ENCODE assay signal across 8 cellular contexts in the genomic region with DNA sequence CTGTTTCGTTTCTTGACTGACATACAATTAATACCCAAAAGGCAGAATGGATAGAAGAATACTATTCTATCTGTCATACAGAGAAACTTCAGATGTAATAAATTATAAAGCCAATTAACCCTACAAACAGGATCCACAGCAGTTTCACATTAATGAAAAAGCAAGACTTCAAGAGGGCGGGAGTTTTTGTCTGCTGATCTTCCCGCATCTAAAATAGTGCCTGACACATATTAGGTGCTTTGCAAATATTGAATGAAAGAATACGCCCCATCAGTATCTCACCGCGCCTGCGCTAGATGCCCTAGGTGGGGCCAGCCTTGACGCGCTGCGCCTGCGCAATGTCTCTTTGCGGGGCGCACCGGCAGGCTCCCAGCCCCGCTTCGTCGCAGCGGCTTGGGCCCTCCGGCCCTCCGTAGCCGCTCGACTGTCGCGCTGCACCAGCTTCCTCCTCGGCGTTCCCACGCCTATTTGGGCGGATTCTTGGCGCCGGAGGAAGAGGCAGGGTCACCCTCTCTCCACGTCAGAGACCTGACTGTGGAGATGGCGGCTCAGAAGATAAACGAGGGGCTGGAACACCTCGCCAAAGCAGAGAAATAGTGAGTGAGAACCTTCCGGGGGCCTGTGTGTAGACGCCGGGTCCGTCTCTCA. TPM values are rescaled to one million over a fixed set of nuclear protein-coding genes. Genes with fewer than 3 reads are reported as not detected.
DNase-seq lines count a peak whose midpoint lies in the region; ATAC-seq, FAIRE-seq and TF ChIP-seq lines count a peak whose summit lies in the region.

A gene (plus strand): TSS at position 465 of the 648 bp plus-strand sequence. CDS start 76 bp downstream, at position 541.

- H3K9me3 ChIP-seq in HepG2 (ENCODE audit: low read length), result no peaks in the 10 kb centered on the region

- peak; percentile 64 for ATAC-seq in GM19351 (IDR thresholded peaks at IDR 0.05; ENCODE audit: unreplicated experiment)
- ATAC-seq in HG03521 (IDR thresholded peaks at IDR 0.05; ENCODE audit: unreplicated experiment), result peak; percentile 83
- peak; percentile 85 for ATAC-seq in HepG2

- H4K20me1 ChIP-seq in HepG2 (ENCODE audit: insufficient read depth, low read length), result peaks cover 8% of the 10 kb centered on the region

- peaks cover 43% of the 10 kb centered on the region for H3K4me1 ChIP-seq in HepG2 (ENCODE audit: insufficient read depth, low read length)

- H3K9ac ChIP-seq in HepG2 (ENCODE audit: insufficient read depth, low read depth, low read length), result peak within 1 kb of the TSS; percentile 83

- peak; percentile 79 for FAIRE-seq in HepG2 (lab: Jason Lieb, UNC)

- H3K36me3 ChIP-seq in HepG2 (replicated peaks in 1 of 2; ENCODE audit: control insufficient read depth in 1 of 2, insufficient read depth in 2 of 2, low read length in 2 of 2), result no peaks in the 10 kb centered on the region

- peak within 1 kb of the TSS; percentile 93 to 97 (median 94) for H3K4me3 ChIP-seq in HepG2 (replicated peaks in 1 of 3; ENCODE audit: insufficient read depth in 1 of 3, low read depth in 2 of 3, low read length in 3 of 3)

- peak; percentile 33 to 94 (median 84) for DNase-seq in C1 segment of cervical spinal cord (lab: John Stamatoyannopoulos, UW)
- DNase-seq in NCI-H774 (lab: John Stamatoyannopoulos, UW), result peak; percentile 91
- DNase-seq in activated CD4-positive, alpha-beta T cell treated with anti-CD3 and anti-CD28 coated beads, Interleukin-2, amount 50 U/mL, for 4 hours, result peak; percentile 82 to 85
- DNase-seq in dermis microvascular lymphatic vessel endothelial cell (ENCODE audit: low read depth in 2 of 2), result peak; percentile 87 to 96
- peak; percentile 81 for DNase-seq in HepG2 (ENCODE audit: low spot score)
- peak; percentile 90 for DNase-seq in stimulated activated CD4-positive, alpha-beta T cell treated with anti-CD3 and anti-CD28 coated beads, Interleukin-4, amount 100 ng/mL, for 1 hour

- peaks cover 42% of the 10 kb centered on the region for H3K79me2 ChIP-seq in HepG2 (ENCODE audit: insufficient read depth, low read length)

- TSS peak; percentile 70 for BruUV-seq in HepG2 (replicated peaks; lab: Mats Ljungman, UMichigan)

- no peak for TF ChIP-seq EP300 in HepG2 (IDR thresholded peaks at IDR 0.05; ENCODE audit: low read depth in 2 of 2, low read length in 2 of 2)
- TF ChIP-seq EP300 in HepG2 (CRISPR knock-in tag; IDR thresholded peaks at IDR 0.05; ENCODE audit: borderline replicate concordance), result no peak

- TF ChIP-seq POLR2A in HepG2 (IDR thresholded peaks at IDR 0.05; ENCODE audit: insufficient read depth in 1 of 2, low read depth in 2 of 2, low read length in 2 of 2), result peak; percentile 63 to 77

- H3K4me2 ChIP-seq in HepG2 (ENCODE audit: low read depth, low read length), result peak within 1 kb of the TSS; percentile 73

- TF ChIP-seq RAD21 in HepG2 (CRISPR knock-in tag; IDR thresholded peaks at IDR 0.05), result 0 out of 2 replicates have a peak, but pooled peaks have one; percentile 10

- POLR2A ChIA-PET in HepG2 (lab: Yijun Ruan, JAX), result interaction anchor here (0.6 to 1.3 kb wide), 5 partner anchors 9 to 1819 kb away, joined by 3 to 6 read pairs (median 3); no protein-coding TSS in a partner anchor

- in situ Hi-C loops in HepG2 (cut with HindIII; ENCODE audit: extremely low pct_ligation_motif_present, low pct_unique_long_range_greater_than_20kb), result no loop called here

- H3K27ac ChIP-seq in HepG2 (ENCODE audit: extremely low read length, insufficient read depth, low read length), result peak within 1 kb of the TSS; percentile 81

- peak within 1 kb of the TSS; percentile 67 for H2AFZ ChIP-seq in HepG2 (ENCODE audit: low read length)

- WGBS in HepG2 (ENCODE audit: low lambda C conversion rate), result 3% methylated on average over 34 of the region's 38 CpGs

- TF ChIP-seq CTCF in HepG2 (CRISPR knock-in tag; IDR thresholded peaks at IDR 0.05), result no peak

- intact Hi-C loops in HepG2 (cut with micrococcal nuclease; ENCODE audit: unreplicated experiment), result no loop called here

- peaks cover 0 to 4% of the 10 kb centered on the region in 2 experiments; a peak in 2 of 5 replicates for H3K27me3 ChIP-seq in HepG2 (ENCODE audit: control insufficient read depth in 1 of 2, insufficient read depth in 2 of 2, low read length in 2 of 2)

- CTCF ChIA-PET in HepG2 (lab: Yijun Ruan, JAX; ENCODE audit: low intra/inter-chr PET ratio, low total read pairs), result no interaction called here

TF ChIP-seq in HepG2, 621 proteins besides CTCF, POLR2A, EP300 and RAD21 (continues in another document):
- peak; percentile 69 for TF ChIP-seq ATF7-NPFF (CRISPR knock-in tag; IDR thresholded peaks at IDR 0.05; ENCODE audit: low read depth)
- peak; percentile 27; the same call in 1 of the 2 replicates for TF ChIP-seq NR2F6 (IDR thresholded peaks at IDR 0.05)
- 0 out of 2 replicates have a peak, but pooled peaks have one; percentile 36 for TF ChIP-seq NR2F6 (CRISPR knock-in tag; IDR thresholded peaks at IDR 0.05)
- TF ChIP-seq HDAC2 (CRISPR knock-in tag; IDR thresholded peaks at IDR 0.05), result peak; percentile 74
- TF ChIP-seq ZSCAN20 (CRISPR knock-in tag; IDR thresholded peaks at IDR 0.05; ENCODE audit: borderline replicate concordance), result 0 out of 2 replicates have a peak, but pooled peaks have one; percentile 25
- peak; percentile 13 for TF ChIP-seq TBL1XR1 (IDR thresholded peaks at IDR 0.05; ENCODE audit: borderline replicate concordance, low read length, partially characterized antibody)
- TF ChIP-seq, protein P1, sequence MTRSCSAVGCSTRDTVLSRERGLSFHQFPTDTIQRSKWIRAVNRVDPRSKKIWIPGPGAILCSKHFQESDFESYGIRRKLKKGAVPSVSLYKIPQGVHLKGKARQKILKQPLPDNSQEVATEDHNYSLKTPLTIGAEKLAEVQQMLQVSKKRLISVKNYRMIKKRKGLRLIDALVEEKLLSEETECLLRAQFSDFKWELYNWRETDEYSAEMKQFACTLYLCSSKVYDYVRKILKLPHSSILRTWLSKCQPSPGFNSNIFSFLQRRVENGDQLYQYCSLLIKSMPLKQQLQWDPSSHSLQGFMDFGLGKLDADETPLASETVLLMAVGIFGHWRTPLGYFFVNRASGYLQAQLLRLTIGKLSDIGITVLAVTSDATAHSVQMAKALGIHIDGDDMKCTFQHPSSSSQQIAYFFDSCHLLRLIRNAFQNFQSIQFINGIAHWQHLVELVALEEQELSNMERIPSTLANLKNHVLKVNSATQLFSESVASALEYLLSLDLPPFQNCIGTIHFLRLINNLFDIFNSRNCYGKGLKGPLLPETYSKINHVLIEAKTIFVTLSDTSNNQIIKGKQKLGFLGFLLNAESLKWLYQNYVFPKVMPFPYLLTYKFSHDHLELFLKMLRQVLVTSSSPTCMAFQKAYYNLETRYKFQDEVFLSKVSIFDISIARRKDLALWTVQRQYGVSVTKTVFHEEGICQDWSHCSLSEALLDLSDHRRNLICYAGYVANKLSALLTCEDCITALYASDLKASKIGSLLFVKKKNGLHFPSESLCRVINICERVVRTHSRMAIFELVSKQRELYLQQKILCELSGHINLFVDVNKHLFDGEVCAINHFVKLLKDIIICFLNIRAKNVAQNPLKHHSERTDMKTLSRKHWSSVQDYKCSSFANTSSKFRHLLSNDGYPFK (CRISPR knock-in tag; IDR thresholded peaks at IDR 0.05; ENCODE audit: borderline replicate concordance), result peak; percentile 67; the same call in 1 of the 2 replicates
- TF ChIP-seq KDM5B (CRISPR knock-in tag; IDR thresholded peaks at IDR 0.05; ENCODE audit: borderline replicate concordance), result peak; percentile 25; the same call in 1 of the 2 replicates
- TF ChIP-seq, protein P2, sequence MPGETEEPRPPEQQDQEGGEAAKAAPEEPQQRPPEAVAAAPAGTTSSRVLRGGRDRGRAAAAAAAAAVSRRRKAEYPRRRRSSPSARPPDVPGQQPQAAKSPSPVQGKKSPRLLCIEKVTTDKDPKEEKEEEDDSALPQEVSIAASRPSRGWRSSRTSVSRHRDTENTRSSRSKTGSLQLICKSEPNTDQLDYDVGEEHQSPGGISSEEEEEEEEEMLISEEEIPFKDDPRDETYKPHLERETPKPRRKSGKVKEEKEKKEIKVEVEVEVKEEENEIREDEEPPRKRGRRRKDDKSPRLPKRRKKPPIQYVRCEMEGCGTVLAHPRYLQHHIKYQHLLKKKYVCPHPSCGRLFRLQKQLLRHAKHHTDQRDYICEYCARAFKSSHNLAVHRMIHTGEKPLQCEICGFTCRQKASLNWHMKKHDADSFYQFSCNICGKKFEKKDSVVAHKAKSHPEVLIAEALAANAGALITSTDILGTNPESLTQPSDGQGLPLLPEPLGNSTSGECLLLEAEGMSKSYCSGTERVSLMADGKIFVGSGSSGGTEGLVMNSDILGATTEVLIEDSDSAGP (CRISPR knock-in tag; IDR thresholded peaks at IDR 0.05; ENCODE audit: borderline replicate concordance), result peak; percentile 79
- TF ChIP-seq EED (CRISPR knock-in tag; IDR thresholded peaks at IDR 0.05), result no peak
- peak; percentile 73; the same call in 1 of the 2 replicates for TF ChIP-seq TARDBP (CRISPR knock-in tag; IDR thresholded peaks at IDR 0.05)
- peak; percentile 77 for TF ChIP-seq SALL1 (CRISPR knock-in tag; IDR thresholded peaks at IDR 0.05)

RNA-seq across cellular contexts. Expression of the gene that starts here (rescaled TPM):
- 28.4 and 29.1 TPM in 2 replicates for total RNA-seq in dermis microvascular lymphatic vessel endothelial cell
- 34.4 and 46.0 TPM in 2 replicates for total RNA-seq in HepG2 (2016; rRNA removed; fragmentation: Illumina TruSeq; extraction: Trizol)
- 13.1 and 18.0 TPM in 2 replicates for total RNA-seq in HepG2 (2016; cell fraction: cytosol; rRNA removed; fragmentation: Illumina TruSeq; extraction: Trizol; ENCODE audit: low read depth)
- total RNA-seq in HepG2 (2016; cell fraction: insoluble cytoplasmic fraction; rRNA removed; fragmentation: Illumina TruSeq; extraction: Trizol), result 33.7 and 49.2 TPM in 2 replicates
- total RNA-seq in HepG2 (2016; cell fraction: membrane; rRNA removed; fragmentation: Illumina TruSeq; extraction: Trizol), result 16.7 and 21.2 TPM in 2 replicates
- total RNA-seq in HepG2 (2016; cell fraction: nucleus; rRNA removed; fragmentation: Illumina TruSeq; extraction: Trizol), result 34.5 and 35.6 TPM in 2 replicates
- polyA plus RNA-seq in HepG2 (2011; rRNA removed), result 17.0 and 19.8 TPM in 2 replicates
- 7.7 and 11.1 TPM in 2 replicates for polyA plus RNA-seq in HepG2 (2011; cell fraction: cytosol; rRNA removed)
- polyA plus RNA-seq in HepG2 (2011; cell fraction: nucleus; rRNA removed), result 10.3 and 13.3 TPM in 2 replicates
- 15.2 and 17.1 TPM in 2 replicates for polyA plus RNA-seq in HepG2 (2012)
- polyA plus RNA-seq in HepG2 (2016; cell fraction: cytosol; fragmentation: Illumina TruSeq; extraction: Trizol; ENCODE audit: low read depth), result 3.7 and 4.1 TPM in 2 replicates
- polyA plus RNA-seq in HepG2 (2016; cell fraction: insoluble cytoplasmic fraction; fragmentation: Illumina TruSeq; extraction: Trizol; ENCODE audit: low read depth), result 31.6 and 34.5 TPM in 2 replicates
- polyA plus RNA-seq in HepG2 (2016; cell fraction: membrane; fragmentation: Illumina TruSeq; extraction: Trizol; ENCODE audit: low read depth), result 7.1 and 7.2 TPM in 2 replicates
- 35.2 and 40.1 TPM in 2 replicates for polyA plus RNA-seq in HepG2 (2016; cell fraction: nucleus; fragmentation: Illumina TruSeq; extraction: Trizol; ENCODE audit: insufficient read depth, low read depth)
- 13.9 and 14.1 TPM in 2 replicates for polyA minus RNA-seq in HepG2 (2011; rRNA and poly(A)+ RNA removed; ENCODE audit: low replicate concordance)
- polyA minus RNA-seq in HepG2 (2011; cell fraction: cytosol; rRNA and poly(A)+ RNA removed), result 13.5 and 15.2 TPM in 2 replicates
- 40.4 and 42.6 TPM in 2 replicates for polyA minus RNA-seq in HepG2 (2011; cell fraction: nucleus; rRNA and poly(A)+ RNA removed)

Comparison
In these comparisons a context has a peak if more than half of its experiments do, and no peak if none do; other contexts are left out.
1. Peak in every context shown above with its lines: DNase-seq, ATAC-seq, H3K4me3 ChIP-seq and H3K27ac ChIP-seq.